29 cellular contexts compared by ENCODE assay signal in genomic region chr14:38774162-38774561, GRCh38.
"Had no signal": no experiment of that assay in that cellular context is flagged by ENCODE, and none has a peak within 500 bp of the region (broad histone marks: within the 10 kb centered on the region; RNA-seq: fewer than 3 reads in every experiment).

No MANE protein-coding gene starts in this region.

- H3K4me1 ChIP-seq: adrenal gland, body of pancreas, esophagus muscularis mucosa, foreskin keratinocyte, gastroesophageal sphincter had no signal

- H3K9me3 ChIP-seq: adrenal gland, body of pancreas, esophagus muscularis mucosa, gastroesophageal sphincter had no signal

- H3K4me3 ChIP-seq: adrenal gland, body of pancreas, esophagus muscularis mucosa, gastroesophageal sphincter, heart right ventricle had no signal

- H3K27ac ChIP-seq: adrenal gland, body of pancreas, esophagus muscularis mucosa, foreskin keratinocyte, gastroesophageal sphincter, heart right ventricle, WERI-Rb-1 had no signal

- ATAC-seq: activated CD4-positive, CD25-positive, alpha-beta regulatory T cell treated with anti-CD3 and anti-CD28 coated beads, Interleukin-2, amount 50 U/mL, for 24 hours; activated CD8-positive, alpha-beta T cell treated with anti-CD3 and anti-CD28 coated beads for 36 hours; activated naive CD8-positive, alpha-beta T cell treated with anti-CD3 and anti-CD28 coated beads, Interleukin-2, amount 50 U/mL, for 24 hours; body of pancreas; effector memory CD8-positive, alpha-beta T cell; foreskin keratinocyte; gastroesophageal sphincter; heart right ventricle; T-helper 17 cell had no signal

- H3K36me3 ChIP-seq: adrenal gland, esophagus muscularis mucosa, gastroesophageal sphincter, heart right ventricle, WERI-Rb-1 had no signal

- DNase-seq: activated B cell treated with CpG ODN at 0.5 μM for 24 hours; activated CD4-positive, alpha-beta T cell treated with anti-CD3 and anti-CD28 coated beads for 48 hours; activated CD4-positive, alpha-beta T cell treated with anti-CD3 and anti-CD28 coated beads, Interleukin-2, amount 50 U/mL, for 1 hour; activated CD4-positive, alpha-beta T cell treated with anti-CD3 and anti-CD28 coated beads, Interleukin-2, amount 50 U/mL, for 48 hours; activated CD8-positive, alpha-beta memory T cell treated with anti-CD3 and anti-CD28 coated beads for 24 hours; activated CD8-positive, alpha-beta T cell treated with anti-CD3 and anti-CD28 coated beads for 36 hours; activated effector memory CD4-positive, alpha-beta T cell treated with anti-CD3 and anti-CD28 coated beads, Interleukin-2, amount 50 U/mL, for 16 hours; activated naive CD4-positive, alpha-beta T cell treated with anti-CD3 and anti-CD28 coated beads for 36 hours; activated naive CD8-positive, alpha-beta T cell treated with anti-CD3 and anti-CD28 coated beads for 36 hours; activated naive CD8-positive, alpha-beta T cell treated with anti-CD3 and anti-CD28 coated beads, Interleukin-2, amount 50 U/mL, for 24 hours; activated T-cell treated with anti-CD3 and anti-CD28 coated beads, Interleukin-2, amount 50 U/mL, for 48 hours; adrenal gland; amygdala; aorta; body of pancreas; caudate nucleus; cortex of kidney; dermis blood vessel endothelial cell; effector CD4-positive, alpha-beta T cell; effector memory CD8-positive, alpha-beta T cell; erythroblast; foreskin keratinocyte; heart right ventricle; T-helper 17 cell; T1000; WERI-Rb-1 had no signal

- H3K27me3 ChIP-seq: adrenal gland, body of pancreas, esophagus muscularis mucosa, foreskin keratinocyte, gastroesophageal sphincter, heart right ventricle had no signal
